ENCODE assay signal across 8 cellular contexts in the genomic region with DNA sequence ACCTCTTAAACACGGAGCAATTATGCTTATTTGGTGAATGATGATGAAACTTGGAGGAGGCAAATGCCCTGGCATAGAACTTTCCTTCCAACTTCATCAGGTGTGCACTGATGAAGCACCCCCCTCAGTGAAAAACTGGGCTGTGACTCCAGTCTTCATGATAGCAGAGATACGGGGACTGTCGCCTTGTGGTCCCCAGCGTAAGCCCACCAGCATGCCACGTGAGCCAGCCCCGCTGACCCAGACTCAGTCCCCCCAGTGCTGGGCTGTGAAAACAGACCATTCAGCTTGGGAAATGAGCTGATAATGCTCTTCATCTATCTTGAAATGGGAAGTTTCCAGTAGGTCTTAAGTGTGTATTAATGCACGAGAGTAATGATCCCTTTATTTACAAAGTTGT.
"Had no signal": no experiment of that assay in that cellular context is flagged by ENCODE, and none has a peak within 500 bp of the region (broad histone marks: within the 10 kb centered on the region; RNA-seq: fewer than 3 reads in every experiment).

No MANE protein-coding gene starts in this region.

- H3K9me3 Mint-ChIP-seq: GM23338, H9 had no signal

- H3K27ac ChIP-seq: GM23248 had no signal

- H3K4me3 Mint-ChIP-seq: GM23338, H9, HFFc6 had no signal

- H3K4me2 ChIP-seq: GM23338 had no signal

- H3K9me3 ChIP-seq: HAP-1 had no signal

- H3K27ac Mint-ChIP-seq: GM23338, HFFc6 had no signal

- H3K36me3 ChIP-seq: HAP-1 had no signal

- H2AFZ ChIP-seq: GM23248, GM23338 had no signal

- H3K4me3 ChIP-seq: GM23248, GM23338, HAP-1 had no signal

- H3K4me1 Mint-ChIP-seq: GM23338, H9 had no signal

- DNase-seq: GM23248, GOT3, H7, H9, HCEC 1CT, HFFc6 had no signal

- H3K4me1 ChIP-seq: HAP-1 had no signal
